8 cellular contexts compared by ENCODE assay signal in the genomic region with DNA sequence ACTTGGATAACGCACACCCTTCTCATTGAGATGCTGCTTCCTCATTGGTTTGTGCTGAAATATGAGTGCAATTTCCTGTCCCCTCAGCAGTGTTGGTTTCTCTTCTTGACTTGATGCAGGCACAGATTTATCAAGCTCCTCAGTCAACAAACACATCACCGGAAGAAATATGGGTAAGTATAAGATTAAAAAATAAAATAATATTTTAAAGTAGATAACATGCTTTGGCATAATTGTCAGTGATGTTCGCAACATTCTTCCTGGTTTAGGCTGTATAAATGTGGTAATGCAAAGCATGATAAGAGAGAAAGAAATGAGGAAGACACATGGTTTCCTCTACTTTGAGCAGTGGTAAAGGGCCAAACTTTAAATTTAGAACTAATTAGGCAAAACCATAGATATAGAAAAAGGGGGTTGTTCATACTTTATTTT. TPM values are rescaled to one million over a fixed set of nuclear protein-coding genes. Genes with fewer than 3 reads are reported as not detected.
DNase-seq lines count a peak whose midpoint lies in the region; ATAC-seq, FAIRE-seq and TF ChIP-seq lines count a peak whose summit lies in the region.

A gene with protein sequence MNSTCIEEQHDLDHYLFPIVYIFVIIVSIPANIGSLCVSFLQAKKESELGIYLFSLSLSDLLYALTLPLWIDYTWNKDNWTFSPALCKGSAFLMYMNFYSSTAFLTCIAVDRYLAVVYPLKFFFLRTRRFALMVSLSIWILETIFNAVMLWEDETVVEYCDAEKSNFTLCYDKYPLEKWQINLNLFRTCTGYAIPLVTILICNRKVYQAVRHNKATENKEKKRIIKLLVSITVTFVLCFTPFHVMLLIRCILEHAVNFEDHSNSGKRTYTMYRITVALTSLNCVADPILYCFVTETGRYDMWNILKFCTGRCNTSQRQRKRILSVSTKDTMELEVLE (plus strand): TSS at position 86 of the 432 bp plus-strand sequence. CDS start 5,713 bp downstream, outside the sequence.

- no peaks in the 10 kb centered on the region for H3K36me3 ChIP-seq in endothelial cell of umbilical vein (ENCODE audit: control insufficient read depth in 2 of 2, extremely low read depth in 1 of 2, insufficient read depth in 2 of 2, low read length in 2 of 2)

- H3K27ac ChIP-seq in endothelial cell of umbilical vein (ENCODE audit: insufficient read depth, low read depth, low read length) = no peak within 1 kb of the TSS

- CTCF ChIA-PET in endothelial cell of umbilical vein (lab: Charles Lee) = interaction anchor here (1.5 kb wide), 1 partner anchor 9 kb away, joined by 11 read pairs; no protein-coding TSS in a partner anchor

- intact Hi-C loops in endothelial cell of umbilical vein (cut with micrococcal nuclease) = no loop called here

- H3K79me2 ChIP-seq in endothelial cell of umbilical vein (ENCODE audit: control insufficient read depth, insufficient read depth, low read length) = no peaks in the 10 kb centered on the region

- H3K27me3 ChIP-seq in endothelial cell of umbilical vein (ENCODE audit: control insufficient read depth in 2 of 2, insufficient read depth in 2 of 2, low read length in 2 of 2) = no peaks in the 10 kb centered on the region

- TF ChIP-seq POLR2A in endothelial cell of umbilical vein (IDR thresholded peaks at IDR 0.05; ENCODE audit: low read depth, low read length) = no peak

- no peak within 1 kb of the TSS for H3K4me2 ChIP-seq in endothelial cell of umbilical vein (ENCODE audit: insufficient read depth, low read length)

- no peaks in the 10 kb centered on the region for H3K9me3 ChIP-seq in endothelial cell of umbilical vein (replicated peaks; ENCODE audit: control insufficient read depth, insufficient read depth, low read length)

- POLR2A ChIA-PET in endothelial cell of umbilical vein (lab: Charles Lee) = no interaction called here

- dilution Hi-C loops in endothelial cell of umbilical vein (cut with MboI; ENCODE audit: extremely low pct_ligation_motif_present, low sequenced_read_pairs) = no loop called here

- no peak within 1 kb of the TSS for H2AFZ ChIP-seq in endothelial cell of umbilical vein (ENCODE audit: low read depth, low read length)

- ATAC-seq in HG02610 (IDR thresholded peaks at IDR 0.05; ENCODE audit: unreplicated experiment) = peak; percentile 74

- no peak within 1 kb of the TSS for H3K4me3 ChIP-seq in endothelial cell of umbilical vein (replicated peaks in 1 of 3; ENCODE audit: insufficient read depth in 1 of 3, low read depth in 1 of 3, low read length in 3 of 3)

- no peaks in the 10 kb centered on the region for H4K20me1 ChIP-seq in endothelial cell of umbilical vein (replicated peaks; ENCODE audit: control insufficient read depth, extremely low read depth, insufficient read depth, low read length)

- no peak for TF ChIP-seq CTCF in endothelial cell of umbilical vein (IDR thresholded peaks at IDR 0.05; ENCODE audit: extremely low read depth in 1 of 2, insufficient read depth in 1 of 2, low read depth in 1 of 2, low read length in 2 of 2)

- FAIRE-seq in endothelial cell of umbilical vein (lab: Jason Lieb, UNC) = peak; percentile 8

- H3K9me1 ChIP-seq in endothelial cell of umbilical vein (replicated peaks; ENCODE audit: control insufficient read depth, extremely low read depth, insufficient read depth, low read length) = peaks cover 2% of the 10 kb centered on the region

- H3K9ac ChIP-seq in endothelial cell of umbilical vein (replicated peaks; ENCODE audit: extremely low read depth, insufficient read depth, low read length) = no peak within 1 kb of the TSS

- BruUV-seq in endothelial cell of umbilical vein (replicated peaks; lab: Mats Ljungman, UMichigan) = no TSS peak

- no peaks in the 10 kb centered on the region for H3K4me1 ChIP-seq in endothelial cell of umbilical vein (ENCODE audit: control insufficient read depth, extremely low read depth, insufficient read depth, low read length)

- DNase-seq in activated CD4-positive, alpha-beta T cell treated with anti-CD3 and anti-CD28 coated beads for 48 hours = peak; percentile 28
- no peak for DNase-seq in activated CD4-positive, alpha-beta T cell treated with anti-CD3 and anti-CD28 coated beads, Interleukin-2, amount 50 U/mL, for 1 hour
- DNase-seq in NOMO-1 treated with DMSO at 0.1 percent for 48 hours (lab: John Stamatoyannopoulos, UW; ENCODE audit: unreplicated experiment) = peak; percentile 94
- no peak for DNase-seq in endothelial cell of umbilical vein (ENCODE audit: low read depth, low spot score)
- DNase-seq in dedifferentiated amniotic fluid mesenchymal stem cell (ENCODE audit: extremely low spot score) = no peak
- no peak for DNase-seq in NCI-H748 (lab: John Stamatoyannopoulos, UW; ENCODE audit: unreplicated experiment)
- no peak for DNase-seq in GOT3 (lab: John Stamatoyannopoulos, UW)

TF ChIP-seq in endothelial cell of umbilical vein, 7 proteins besides CTCF, POLR2A, EP300 and RAD21:
- TF ChIP-seq JUN (IDR thresholded peaks at IDR 0.05; ENCODE audit: borderline replicate concordance, insufficient read depth, insufficient read length, low read depth) (no peak), MYC (IDR thresholded peaks at IDR 0.05; ENCODE audit: low read depth, low read length) (no peak), FOS (IDR thresholded peaks at IDR 0.05; ENCODE audit: borderline replicate concordance, insufficient read depth, low read length) (no peak)
TF ChIP-seq in endothelial cell of umbilical vein: peak in this region for 0.

RNA-seq across cellular contexts. Expression of the gene that starts here (rescaled TPM):
- 0.07 TPM in 1 of 2 replicates, not detected in the other for total RNA-seq in endothelial cell of umbilical vein
- polyA plus RNA-seq in endothelial cell of umbilical vein = 0.03 TPM in 1 of 2 replicates, not detected in the other
- 0.01 TPM in 1 of 2 replicates, not detected in the other for polyA plus RNA-seq in endothelial cell of umbilical vein (2011; cell fraction: cytosol; rRNA removed)
- polyA plus RNA-seq in endothelial cell of umbilical vein (2011; cell fraction: nucleus; rRNA removed) = 0.04 TPM in 1 of 2 replicates, not detected in the other
- 0.16 and 0.31 TPM in 2 replicates for polyA plus RNA-seq in endothelial cell of umbilical vein (2012)
- not detected in 2 replicates for polyA minus RNA-seq in endothelial cell of umbilical vein
- polyA minus RNA-seq in endothelial cell of umbilical vein (2011; cell fraction: cytosol; rRNA and poly(A)+ RNA removed) = not detected
- not detected in 2 replicates for polyA minus RNA-seq in endothelial cell of umbilical vein (2011; cell fraction: nucleus; rRNA and poly(A)+ RNA removed)

Comparison
In these comparisons a context has a peak if more than half of its experiments do, and no peak if none do; other contexts are left out.
1. DNase-seq: peak in activated CD4-positive, alpha-beta T cell treated with anti-CD3 and anti-CD28 coated beads for 48 hours (single experiment) and NOMO-1 treated with DMSO at 0.1 percent for 48 hours (single experiment); none in activated CD4-positive, alpha-beta T cell treated with anti-CD3 and anti-CD28 coated beads, Interleukin-2, amount 50 U/mL, for 1 hour (single experiment), endothelial cell of umbilical vein (single experiment), dedifferentiated amniotic fluid mesenchymal stem cell (single experiment), NCI-H748 (single experiment) and GOT3 (single experiment).